Comparison of ENCODE assay signal across 29 cellular contexts in the genomic region with DNA sequence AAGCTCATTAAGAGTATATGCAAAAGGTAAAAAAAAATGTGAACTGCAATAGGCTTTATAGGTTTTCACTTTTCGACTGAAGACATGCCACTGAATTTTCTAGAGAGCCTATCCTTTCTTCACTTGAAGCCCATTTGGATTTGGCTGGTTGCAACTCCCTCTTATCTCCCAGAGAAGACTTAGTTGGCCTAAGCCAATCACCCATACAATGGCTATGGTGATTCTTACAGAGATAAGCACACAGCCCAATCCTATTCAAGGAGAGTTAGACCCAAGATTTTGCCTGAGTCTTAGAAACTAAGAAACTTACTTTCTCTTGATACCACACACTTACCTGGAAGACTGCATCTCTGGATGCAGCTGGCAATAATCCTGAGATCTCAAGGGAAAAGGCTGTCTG.
"Had no signal": no experiment of that assay in that cellular context is flagged by ENCODE, and none has a peak within 500 bp of the region (broad histone marks: within the 10 kb centered on the region; RNA-seq: fewer than 3 reads in every experiment).

No MANE protein-coding gene starts in this region.

- H3K36me3 Mint-ChIP-seq: naive thymus-derived CD8-positive, alpha-beta T cell; natural killer cell treated with Interleukin-12 subunit alpha and Interleukin-12 subunit beta and Interleukin-15 and Interleukin-18, amount 100 ng/mL, for 72 hours; stimulated activated effector memory CD8-positive, alpha-beta T cell treated with anti-CD3 and anti-CD28 coated beads, Interleukin-12 subunit alpha, Interleukin-12 subunit beta, amount 100 ng/mL, for 72 hours; stimulated activated naive B cell treated with anti-CD40 and anti-IgM and Interleukin-4, amounts not matched to agents 10 μg/mL and 1 μg/mL and 100 μg/mL, for 72 hours had no signal

- H3K27me3 Mint-ChIP-seq: naive thymus-derived CD8-positive, alpha-beta T cell; natural killer cell treated with Interleukin-12 subunit alpha and Interleukin-12 subunit beta and Interleukin-15 and Interleukin-18, amount 100 ng/mL, for 72 hours; progenitor cell of endocrine pancreas; stimulated activated naive B cell treated with anti-CD40 and anti-IgM and Interleukin-4, amounts not matched to agents 10 μg/mL and 1 μg/mL and 100 μg/mL, for 72 hours; stimulated activated naive CD8-positive, alpha-beta T cell treated with anti-CD3 and anti-CD28 coated beads, Interleukin-15, Interleukin-2, amounts not matched to agents 100 ng/mL and 50 ng/mL, for 24 hours had no signal

- H3K27ac Mint-ChIP-seq: naive thymus-derived CD8-positive, alpha-beta T cell; natural killer cell treated with Interleukin-12 subunit alpha and Interleukin-12 subunit beta and Interleukin-15 and Interleukin-18, amount 100 ng/mL, for 72 hours; nephron progenitor cell; progenitor cell of endocrine pancreas; stimulated activated effector memory CD8-positive, alpha-beta T cell treated with anti-CD3 and anti-CD28 coated beads, Interleukin-12 subunit alpha, Interleukin-12 subunit beta, amount 100 ng/mL, for 72 hours; stimulated activated naive B cell treated with anti-CD40 and anti-IgM and Interleukin-4, amounts not matched to agents 10 μg/mL and 1 μg/mL and 100 μg/mL, for 72 hours; stimulated activated naive CD8-positive, alpha-beta T cell treated with anti-CD3 and anti-CD28 coated beads, Interleukin-15, Interleukin-2, amounts not matched to agents 100 ng/mL and 50 ng/mL, for 24 hours had no signal

- H3K9me3 Mint-ChIP-seq: nephron progenitor cell, neural crest cell had no signal

- H3K4me3 Mint-ChIP-seq: naive thymus-derived CD8-positive, alpha-beta T cell; natural killer cell treated with Interleukin-12 subunit alpha and Interleukin-12 subunit beta and Interleukin-15 and Interleukin-18, amount 100 ng/mL, for 72 hours; nephron progenitor cell; neural crest cell; stimulated activated effector memory CD8-positive, alpha-beta T cell treated with anti-CD3 and anti-CD28 coated beads, Interleukin-12 subunit alpha, Interleukin-12 subunit beta, amount 100 ng/mL, for 72 hours; stimulated activated naive B cell treated with anti-CD40 and anti-IgM and Interleukin-4, amounts not matched to agents 10 μg/mL and 1 μg/mL and 100 μg/mL, for 72 hours; stimulated activated naive CD8-positive, alpha-beta T cell treated with anti-CD3 and anti-CD28 coated beads, Interleukin-15, Interleukin-2, amounts not matched to agents 100 ng/mL and 50 ng/mL, for 24 hours had no signal

- H3K79me2 ChIP-seq: parathyroid adenoma had no signal

- H3K9me3 ChIP-seq: ovary, psoas muscle, right lobe of liver, sigmoid colon, stomach, thoracic aorta, thyroid gland, tibial nerve, upper lobe of left lung, vagina had no signal

- H3K4me1 Mint-ChIP-seq: naive thymus-derived CD8-positive, alpha-beta T cell; nephron progenitor cell; stimulated activated effector memory CD8-positive, alpha-beta T cell treated with anti-CD3 and anti-CD28 coated beads, Interleukin-12 subunit alpha, Interleukin-12 subunit beta, amount 100 ng/mL, for 72 hours; stimulated activated naive B cell treated with anti-CD40 and anti-IgM and Interleukin-4, amounts not matched to agents 10 μg/mL and 1 μg/mL and 100 μg/mL, for 72 hours had no signal

- H3K4me1 ChIP-seq: parathyroid adenoma, psoas muscle, right lobe of liver, sigmoid colon, stomach, thyroid gland, upper lobe of left lung, vagina had no signal

- DNase-seq: naive thymus-derived CD8-positive, alpha-beta T cell; nephron progenitor cell; occipital lobe; ovary; posterior cingulate gyrus; psoas muscle; right cardiac atrium; right lobe of liver; sigmoid colon; small intestine; stimulated activated CD4-positive, alpha-beta T cell treated with anti-CD3 and anti-CD28 coated beads, Interleukin-15, amount 100 ng/mL, for 24 hours; stimulated activated CD4-positive, alpha-beta T cell treated with anti-CD3 and anti-CD28 coated beads, Interleukin-2, amount 100 ng/mL, for 24 hours; stimulated activated CD4-positive, alpha-beta T cell treated with anti-CD3 and anti-CD28 coated beads, Interleukin-2, amount 100 ng/mL, for 48 hours; stimulated activated CD4-positive, alpha-beta T cell treated with anti-CD3 and anti-CD28 coated beads, Interleukin-4, amount 100 ng/mL, for 24 hours; stimulated activated naive B cell treated with anti-CD40 and anti-IgM and Interleukin-4, amounts not matched to agents 10 μg/mL and 1 μg/mL and 100 μg/mL, for 72 hours; stimulated activated naive CD4-positive, alpha-beta T cell treated with Interleukin-2 at 50 U/mL for 16 hours; stomach; thyroid gland; trophoblast cell; upper lobe of left lung had no signal

- H3K27me3 ChIP-seq: ovary, right lobe of liver, sigmoid colon, stomach, thyroid gland, tibial nerve, upper lobe of left lung, vagina had no signal

- H2AFZ ChIP-seq: parathyroid adenoma had no signal

- H3K9ac ChIP-seq: parathyroid adenoma had no signal

- H3K36me3 ChIP-seq: ovary, right lobe of liver, sigmoid colon, stomach, thoracic aorta, thyroid gland, tibial nerve, upper lobe of left lung, vagina had no signal

- H3K27ac ChIP-seq: ovary, parathyroid adenoma, psoas muscle, right lobe of liver, sigmoid colon, stomach, thoracic aorta, thyroid gland, tibial nerve, upper lobe of left lung, vagina had no signal

- H3K4me3 ChIP-seq: ovary, psoas muscle, right lobe of liver, sigmoid colon, stomach, thoracic aorta, thyroid gland, tibial nerve, upper lobe of left lung, vagina had no signal
